15 cellular contexts compared by ENCODE assay signal in the genomic region with DNA sequence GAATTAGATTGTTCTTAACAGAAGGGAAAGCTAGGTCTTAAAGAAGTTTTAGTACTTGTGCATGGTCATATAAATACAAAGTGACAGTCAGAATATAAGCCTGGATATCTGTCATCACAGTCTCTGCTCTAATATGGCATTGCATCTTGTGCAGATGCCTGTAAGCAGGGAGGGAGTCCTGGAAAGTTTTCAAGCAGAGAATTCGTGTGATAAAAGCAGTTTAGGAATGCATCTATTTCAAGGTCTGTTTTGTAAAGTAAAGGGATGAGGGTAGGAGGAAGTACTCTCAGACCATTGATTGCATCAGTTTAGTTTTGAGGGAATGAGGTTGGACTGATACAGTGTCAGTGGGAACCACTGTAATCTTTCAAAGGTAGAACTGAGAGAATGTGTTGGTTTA. TPM values are rescaled to one million over a fixed set of nuclear protein-coding genes. Genes with fewer than 3 reads are reported as not detected.
A peak's percentile ranks its signal among the peaks of the same experiment; 100 is the strongest.
DNase-seq lines count a peak whose midpoint lies in the region; ATAC-seq and TF ChIP-seq lines count a peak whose summit lies in the region.
"Had no signal": no experiment of that assay in that cellular context is flagged by ENCODE, and none has a peak within 500 bp of the region (broad histone marks: within the 10 kb centered on the region; RNA-seq: fewer than 3 reads in every experiment).

No MANE protein-coding gene starts in this region.

- H3K36me3 ChIP-seq in uterus (no peaks in the 10 kb centered on the region), stomach (peaks cover 7 to 50% (median 47%) of the 10 kb centered on the region in 4 donors)
- H3K36me3 ChIP-seq: colonic mucosa, prostate gland had no signal

- TF ChIP-seq POLR2A in uterus (IDR thresholded peaks at IDR 0.05) (no peak), stomach (IDR thresholded peaks at IDR 0.05) (no peak)

- H3K9me3 ChIP-seq in T-helper 17 cell (ENCODE audit: control insufficient read depth, low read length, poor library complexity, severe bottlenecking) (no peaks in the 10 kb centered on the region), uterus (no peaks in the 10 kb centered on the region), stomach (no peaks in the 10 kb centered on the region)
- H3K9me3 ChIP-seq: colonic mucosa, prostate gland had no signal

- H3K27me3 Mint-ChIP-seq in T-helper 17 cell, result no peaks in the 10 kb centered on the region
- H3K27me3 Mint-ChIP-seq: CD4-positive, CD25-positive, alpha-beta regulatory T cell had no signal

- H3K27ac Mint-ChIP-seq in T-helper 17 cell, result peak overlapping the region; percentile 74

- H3K4me1 Mint-ChIP-seq in T-helper 17 cell, result peaks cover 15% of the 10 kb centered on the region

- peak; percentile 25 for DNase-seq in AG08395 (ENCODE audit: low spot score)
- DNase-seq in GF-D8 (lab: John Stamatoyannopoulos, UW), result peak; percentile 24
- no peak for DNase-seq in T-helper 17 cell
- DNase-seq in fibroblast of villous mesenchyme (ENCODE audit: low read depth), result peak; percentile 47
- DNase-seq in SHP77 treated with DMSO at 0.1 percent for 48 hours (lab: John Stamatoyannopoulos, UW), result no peak
- DNase-seq in HT-29 (ENCODE audit: low spot score), result no peak
- DNase-seq in uterus, result no peak
- no peak for DNase-seq in stomach
- DNase-seq: activated gamma-delta T cell treated with Interleukin-2 at 50 U/mL for 16 hours, colonic mucosa, foreskin keratinocyte, KG1, NCI-H2081 treated with DMSO at 0.1 percent for 48 hours had no signal

- H3K4me1 ChIP-seq in uterus, result no peaks in the 10 kb centered on the region
- peaks cover 0 to 17% (median 6%) of the 10 kb centered on the region in 4 donors for H3K4me1 ChIP-seq in stomach
- H3K4me1 ChIP-seq: colonic mucosa, foreskin keratinocyte, prostate gland had no signal

- H3K27ac ChIP-seq in uterus, result no peak overlapping the region
- no peak overlapping the region for H3K27ac ChIP-seq in stomach
- H3K27ac ChIP-seq: colonic mucosa, foreskin keratinocyte, prostate gland had no signal

- peaks cover 5% of the 10 kb centered on the region for H3K36me3 Mint-ChIP-seq in T-helper 17 cell (ENCODE audit: low read depth)

- no peak for ATAC-seq in T-helper 17 cell

- H3K27me3 ChIP-seq in uterus (no peaks in the 10 kb centered on the region), stomach (no peaks in the 10 kb centered on the region)
- H3K27me3 ChIP-seq: colonic mucosa, foreskin keratinocyte had no signal

- intact Hi-C loops in uterus (cut with DNase I; ENCODE audit: low total_unique reads), result no loop called here
- intact Hi-C loops in stomach (cut with DNase I; ENCODE audit: low total_unique reads), result no loop called here

- TF ChIP-seq CTCF in fibroblast of villous mesenchyme (IDR thresholded peaks at IDR 0.05; ENCODE audit: insufficient read depth, low read depth, low read length) (no peak), uterus (IDR thresholded peaks at IDR 0.05) (no peak), stomach (IDR thresholded peaks at IDR 0.05) (no peak)

- no peak for TF ChIP-seq EP300 in stomach (IDR thresholded peaks at IDR 0.05)

- 20 to 47% (median 26%) methylated on average over 1 of the region's 1 CpG for WGBS in stomach, 5 donors

- H3K4me3 Mint-ChIP-seq in T-helper 17 cell, result no peak overlapping the region
- H3K4me3 Mint-ChIP-seq: CD4-positive, CD25-positive, alpha-beta regulatory T cell had no signal

- H3K4me3 ChIP-seq in fibroblast of villous mesenchyme (ENCODE audit: low read depth, low read length) (no peak overlapping the region), uterus (no peak overlapping the region), stomach (no peak overlapping the region)
- H3K4me3 ChIP-seq: colonic mucosa, prostate gland had no signal

RNA-seq across cellular contexts. Expression of gene IARS2, which starts 30.6 kb away (rescaled TPM):
- total RNA-seq in T-helper 17 cell (10 to 100 TPM; 29.8 to 32.6 TPM), fibroblast of villous mesenchyme (87.0 and 96.7 TPM in 2 replicates), uterus (10 to 100 TPM; 41.0 to 76.5 (median 49.8) TPM), stomach (100 to 1,000 TPM in 1 of 5 donors, 10 to 100 TPM in 4; 15.8 to 132 (median 55.8) TPM)
- total RNA-seq in HT-29 (2014; rRNA removed; shearing (Covaris generic)), result 47.5 and 51.9 TPM in 2 replicates
- 10 to 100 TPM; 11.0 to 21.6 (median 17.0) TPM for polyA plus RNA-seq in stomach

RNA-seq across cellular contexts. Expression of gene BPNT1, which starts 35.0 kb away (rescaled TPM):
- 1 to 10 TPM; 6.0 to 9.4 TPM for total RNA-seq in T-helper 17 cell
- 20.3 and 36.7 TPM in 2 replicates for total RNA-seq in fibroblast of villous mesenchyme
- 19.9 and 23.7 TPM in 2 replicates for total RNA-seq in HT-29 (2014; rRNA removed; shearing (Covaris generic))
- total RNA-seq in uterus, result 10 to 100 TPM; 12.3 to 28.8 (median 13.5) TPM
- total RNA-seq in stomach, result 10 to 100 TPM in 4 of 5 donors, 1 to 10 TPM in 1; 7.0 to 23.5 (median 21.0) TPM
- 10 to 100 TPM; 12.5 to 28.0 (median 15.2) TPM for polyA plus RNA-seq in stomach

Comparison
In these comparisons a context has a peak if more than half of its experiments do, and no peak if none do; other contexts are left out.
1. DNase-seq: peak in AG08395 (single experiment), GF-D8 (single experiment) and fibroblast of villous mesenchyme (single experiment); none in T-helper 17 cell (0 of 3), SHP77 treated with DMSO at 0.1 percent for 48 hours (single experiment), HT-29 (single experiment), uterus (0 of 2) and stomach (single experiment).